Comparison of ENCODE assay signal across 9 cellular contexts in the genomic region with DNA sequence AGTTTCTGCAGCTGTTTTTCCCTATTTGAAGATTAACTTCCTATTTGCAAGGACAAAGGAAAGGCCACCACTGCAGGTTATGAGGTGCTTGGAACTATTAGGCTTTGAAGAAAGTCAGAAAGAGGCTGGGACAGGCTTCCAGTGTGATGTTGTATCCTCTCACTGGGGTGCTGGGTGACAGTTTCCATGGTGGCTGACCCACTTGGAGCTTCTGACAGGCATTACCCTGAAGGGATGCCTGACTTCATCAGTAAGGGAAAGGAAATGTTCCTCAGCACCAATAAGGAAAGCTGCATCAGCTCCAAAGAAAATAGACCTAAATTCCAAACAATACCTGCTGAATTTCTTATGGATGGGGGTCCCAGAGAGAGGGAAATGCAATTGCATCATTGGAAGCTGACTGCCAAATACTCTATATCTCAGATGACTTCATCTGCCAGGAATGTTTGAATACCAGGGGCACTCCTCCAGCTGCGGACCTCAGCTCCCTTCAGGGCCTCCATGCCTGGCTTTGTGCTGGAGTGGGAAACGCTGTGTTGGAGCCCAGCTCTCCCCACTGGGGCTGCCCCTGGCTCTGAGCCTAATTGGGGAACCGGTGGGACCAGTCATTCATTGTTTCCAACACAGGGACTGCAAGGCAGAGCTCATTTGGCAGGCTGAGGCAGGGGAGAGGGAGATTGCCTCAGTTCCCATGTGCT.
A peak's percentile ranks its signal among the peaks of the same experiment; 100 is the strongest.
DNase-seq lines count a peak whose midpoint lies in the region; ATAC-seq, FAIRE-seq and TF ChIP-seq lines count a peak whose summit lies in the region.
"Had no signal": no experiment of that assay in that cellular context is flagged by ENCODE, and none has a peak within 500 bp of the region (broad histone marks: within the 10 kb centered on the region; RNA-seq: fewer than 3 reads in every experiment).

No MANE protein-coding gene starts in this region.

- no peak overlapping the region for H3K23ac ChIP-seq in H1 (ENCODE audit: insufficient read length)

- no peak overlapping the region for H3K4me3 Mint-ChIP-seq in T-helper 2 cell treated with Interferon-gamma antibody and Interleukin-4, amounts not matched to agents 5 μg/mL and 100 μg/mL, for 36 hours

- H3K56ac ChIP-seq in H1 (replicated peaks; ENCODE audit: insufficient read length, low read depth, low read length), result no peak overlapping the region

- CTCF ChIA-PET in H1 (lab: Charles Lee; ENCODE audit: partially characterized antibody), result interaction anchor here (0.6 to 3.8 kb wide), 8 partner anchors 11 to 197 kb away, joined by 3 to 13 read pairs (median 3); no protein-coding TSS in a partner anchor

- H3K4ac ChIP-seq in H1 (replicated peaks; ENCODE audit: insufficient read length, low read depth, low read length), result no peak overlapping the region

- no peaks in the 10 kb centered on the region for H4K20me1 ChIP-seq in H1 (replicated peaks in 1 of 2; ENCODE audit: control insufficient read depth in 1 of 2, insufficient read depth in 2 of 2, low read length in 2 of 2)

- H4K91ac ChIP-seq in H1 (replicated peaks; ENCODE audit: insufficient read length, low read length), result no peak overlapping the region

- TF ChIP-seq POLR2A in H1 (IDR thresholded peaks at IDR 0.05; ENCODE audit: control extremely low read depth in 1 of 2, low read depth in 2 of 2, low read length in 2 of 2), result 0 out of 3 replicates have a peak, but pooled peaks of 1 of the 2 experiments have one; percentile 16

- POLR2A ChIA-PET in H1 (lab: Charles Lee; ENCODE audit: partially characterized antibody), result interaction anchor here (0.7 to 0.9 kb wide), 2 partner anchors 89 to 144 kb away, joined by 3 read pairs; no protein-coding TSS in a partner anchor

- no peaks in the 10 kb centered on the region for H3K27me3 Mint-ChIP-seq in T-helper 2 cell treated with Interferon-gamma antibody and Interleukin-4, amounts not matched to agents 5 μg/mL and 100 μg/mL, for 36 hours (ENCODE audit: low read depth)

- no peaks in the 10 kb centered on the region for H3K9me3 Mint-ChIP-seq in T-helper 2 cell treated with Interferon-gamma antibody and Interleukin-4, amounts not matched to agents 5 μg/mL and 100 μg/mL, for 36 hours

- no peak overlapping the region for H2BK120ac ChIP-seq in H1 (replicated peaks; ENCODE audit: low read depth, low read length)

- H3K79me1 ChIP-seq in H1 (ENCODE audit: low read depth, low read length), result no peaks in the 10 kb centered on the region

- H2AFZ ChIP-seq in H1 (ENCODE audit: low read length), result peak overlapping the region; percentile 28; the same call in 1 of the 2 replicates

- no peak overlapping the region for H3K27ac Mint-ChIP-seq in T-helper 2 cell treated with Interferon-gamma antibody and Interleukin-4, amounts not matched to agents 5 μg/mL and 100 μg/mL, for 36 hours

- no peak overlapping the region for H3K9ac ChIP-seq in H1 (replicated peaks in 1 of 4; ENCODE audit: extremely low read depth in 1 of 4, low read depth in 3 of 4, low read length in 3 of 4)

- H4K5ac ChIP-seq in H1 (ENCODE audit: insufficient read length, low read depth, low read length), result no peak overlapping the region

- peak overlapping the region; percentile 69; the same call in 1 of the 2 replicates for H2BK12ac ChIP-seq in H1 (ENCODE audit: low read depth, low read length)

- no peak overlapping the region for H3K18ac ChIP-seq in H1 (ENCODE audit: extremely low read depth, low read length)

- no peak for FAIRE-seq in H1 (lab: Jason Lieb, UNC)
- FAIRE-seq: G401.6 had no signal

- H3K23me2 ChIP-seq in H1 (ENCODE audit: low read depth, low read length), result no peaks in the 10 kb centered on the region

- no peak for TF ChIP-seq RAD21 in H1 (IDR thresholded peaks at IDR 0.05 in 1 of 2, conservative IDR thresholded peaks at IDR 0.05 in 1 of 2; ENCODE audit: low read depth in 2 of 2, low read length in 2 of 2)

- H2BK5ac ChIP-seq in H1 (ENCODE audit: low read depth, low read length), result no peak overlapping the region

- H3K36me3 ChIP-seq in MG63 (no peaks in the 10 kb centered on the region), H1 (ENCODE audit: control insufficient read depth in 2 of 4, insufficient read depth in 4 of 4, low read length in 3 of 4) (no peaks in the 10 kb centered on the region), mesodermal cell (ENCODE audit: control insufficient read depth, insufficient read depth, low read length) (peaks cover 54% of the 10 kb centered on the region)

- no peak overlapping the region for H4K8ac ChIP-seq in H1 (ENCODE audit: extremely low read depth, insufficient read depth, low read length)

- H3K27ac ChIP-seq in H1 (ENCODE audit: low read depth, low read length), result no peak overlapping the region
- peak overlapping the region; percentile 87 for H3K27ac ChIP-seq in mesodermal cell (ENCODE audit: low read depth, low read length, severe bottlenecking)

- no peaks in the 10 kb centered on the region for H3K79me2 ChIP-seq in H1 (ENCODE audit: control insufficient read depth in 1 of 2, insufficient read depth in 2 of 2, low read length in 2 of 2)

- TF ChIP-seq CTCF in H1 (IDR thresholded peaks at IDR 0.05; ENCODE audit: control extremely low read depth in 1 of 3, insufficient read depth in 1 of 3, low read depth in 1 of 3, low read length in 3 of 3) (no peak), GM13976 (IDR thresholded peaks at IDR 0.05; ENCODE audit: borderline replicate concordance, control extremely low read depth, extremely low read depth, insufficient read depth, missing control alignments) (no peak)

- H3K9me3 ChIP-seq in MG63 (no peaks in the 10 kb centered on the region), H1 (ENCODE audit: insufficient read depth in 2 of 2, low read depth in 1 of 2, low read length in 1 of 2) (no peaks in the 10 kb centered on the region), mesodermal cell (ENCODE audit: control insufficient read depth, low read length) (no peaks in the 10 kb centered on the region)

- WGBS in H1 (ENCODE audit: extremely low coverage in 1 of 2, insufficient coverage in 1 of 2, insufficient read length in 1 of 2, insufficient replicate concordance in 2 of 2, low coverage in 1 of 2, low lambda C conversion rate in 2 of 2, missing lambda C conversion rate in 1 of 2), 2 experiments, result 43% methylated on average over 3 of the region's 3 CpGs; no CpG with 5 or more reads in 1 of the 2 experiments
- whole genome bisulfite sequencing in mesodermal cell (ENCODE audit: insufficient coverage in 2 of 2), 2 experiments, result 29% methylated on average over 3 of the region's 3 CpGs; no CpG with 5 or more reads in 1 of the 2 experiments

- H2BK20ac ChIP-seq in H1 (ENCODE audit: low read length), result no peak overlapping the region

- no peak for ATAC-seq in GM21515 (IDR thresholded peaks at IDR 0.05; ENCODE audit: unreplicated experiment)

- no peak overlapping the region for H3K14ac ChIP-seq in H1 (ENCODE audit: insufficient read length)

- no peak overlapping the region for H2BK15ac ChIP-seq in H1 (ENCODE audit: low read length)

- DNase-seq in ACHN (peak; percentile 80), MG63 (peak; percentile 61), H1 (ENCODE audit: low read depth in 1 of 2, low spot score in 2 of 2) (peak; percentile 33 to 51), GM13976 (ENCODE audit: low spot score) (no peak), NCI-H1417 treated with DMSO at 0.1 percent for 48 hours (lab: John Stamatoyannopoulos, UW) (no peak)
- DNase-seq in T-helper 2 cell treated with Interferon-gamma antibody and Interleukin-4, amounts not matched to agents 5 μg/mL and 100 μg/mL, for 36 hours (ENCODE audit: low spot score), result no peak

- no peak for TF ChIP-seq EP300 in H1 (IDR thresholded peaks at IDR 0.05; ENCODE audit: borderline replicate concordance in 1 of 2, low read depth in 2 of 2, low read length in 2 of 2)

- in situ Hi-C loops in ACHN (cut with HindIII; ENCODE audit: low pct_ligation_motif_present, low pct_unique_long_range_greater_than_20kb, low sequenced_read_pairs), result no loop called here
- in situ Hi-C loops in GM13976 (cut with MboI; ENCODE audit: low sequenced_read_pairs, unreplicated experiment), result no loop called here

- H2AK5ac ChIP-seq in H1 (ENCODE audit: low read depth, low read length), result peak overlapping the region; percentile 86; the same call in 1 of the 2 replicates

- H3K4me3 ChIP-seq in MG63, result no peak overlapping the region
- no peak overlapping the region for H3K4me3 ChIP-seq in H1 (ENCODE audit: extremely low read depth in 1 of 4, insufficient read depth in 2 of 4, low read depth in 3 of 4, low read length in 4 of 4)
- H3K4me3 ChIP-seq in mesodermal cell (ENCODE audit: extremely low read depth, insufficient read depth, low read length, poor library complexity, severe bottlenecking), result no peak overlapping the region

- peaks cover 5% of the 10 kb centered on the region for H3K36me3 Mint-ChIP-seq in T-helper 2 cell treated with Interferon-gamma antibody and Interleukin-4, amounts not matched to agents 5 μg/mL and 100 μg/mL, for 36 hours (ENCODE audit: low read depth)

- H3K27me3 ChIP-seq in MG63 (no peaks in the 10 kb centered on the region), H1 (replicated peaks in 1 of 4; ENCODE audit: control insufficient read depth in 3 of 4, extremely low read depth in 1 of 4, insufficient read depth in 3 of 4, low read length in 3 of 4) (no peaks in the 10 kb centered on the region)

- H3K4me1 Mint-ChIP-seq in T-helper 2 cell treated with Interferon-gamma antibody and Interleukin-4, amounts not matched to agents 5 μg/mL and 100 μg/mL, for 36 hours (ENCODE audit: low read depth), result peaks cover 3% of the 10 kb centered on the region

- H3K4me2 ChIP-seq in H1 (ENCODE audit: insufficient read depth in 1 of 2, low read depth in 2 of 2, low read length in 2 of 2), result no peak overlapping the region

- peaks cover 2 to 5% (median 2%) of the 10 kb centered on the region in 4 experiments; a peak in 5 of 7 replicates for H3K4me1 ChIP-seq in H1 (replicated peaks in 1 of 4; ENCODE audit: control insufficient read depth in 3 of 4, insufficient read depth in 4 of 4, low read length in 3 of 4)
- H3K4me1 ChIP-seq in mesodermal cell (ENCODE audit: control insufficient read depth, insufficient read depth, low read length, poor library complexity, severe bottlenecking), result peaks cover 25% of the 10 kb centered on the region

TF ChIP-seq in H1, 55 proteins besides CTCF, POLR2A, EP300 and RAD21 (continues in another document):
- TF ChIP-seq EGR1 (IDR thresholded peaks at IDR 0.05; ENCODE audit: borderline replicate concordance, low read depth, low read length) (no peak), CHD2 (IDR thresholded peaks at IDR 0.05; ENCODE audit: low read length) (no peak), HDAC6 (IDR thresholded peaks at IDR 0.05; ENCODE audit: low read depth, low read length) (no peak), SAP30 (IDR thresholded peaks at IDR 0.05; ENCODE audit: insufficient read depth, insufficient replicate concordance, low read length) (no peak), TCF12 (IDR thresholded peaks at IDR 0.05; ENCODE audit: low read depth, low read length) (no peak), KDM5A (IDR thresholded peaks at IDR 0.05; ENCODE audit: low read length) (no peak), ASH2L (IDR thresholded peaks at IDR 0.05; ENCODE audit: low read length) (no peak), GTF2F1 (IDR thresholded peaks at IDR 0.05; ENCODE audit: borderline replicate concordance, low read depth, low read length) (no peak), GABPA (IDR thresholded peaks at IDR 0.05; ENCODE audit: borderline replicate concordance, insufficient read depth, low read length) (no peak), TBP (IDR thresholded peaks at IDR 0.05; ENCODE audit: low read depth, low read length) (peak; percentile 22; the same call in 1 of the 2 replicates)

Comparison
In these comparisons a context has a peak if more than half of its experiments do, and no peak if none do; other contexts are left out.
1. DNase-seq: peak in ACHN (single experiment), MG63 (single experiment) and H1 (2 of 2); none in GM13976 (single experiment), NCI-H1417 treated with DMSO at 0.1 percent for 48 hours (single experiment) and T-helper 2 cell treated with Interferon-gamma antibody and Interleukin-4, amounts not matched to agents 5 μg/mL and 100 μg/mL, for 36 hours (single experiment).